ENCODE assay signal across 8 cellular contexts in genomic region chr1:229270547-229271447, GRCh38. TPM values are rescaled to one million over a fixed set of nuclear protein-coding genes. Genes with fewer than 3 reads are reported as not detected.
DNase-seq lines count a peak whose midpoint lies in the region; ATAC-seq and TF ChIP-seq lines count a peak whose summit lies in the region.

RAB4A (plus strand) TSS chr1:229271111; CDS start chr1:229271340, 229 bp downstream.

- peak within 1 kb of the TSS; percentile 30 for H3K9ac ChIP-seq in neural progenitor cell
- peak within 1 kb of the TSS; percentile 48 to 88 for H3K9ac ChIP-seq in stomach smooth muscle (ENCODE audit: low read length in 2 of 2)

- H4K20me1 ChIP-seq in neural progenitor cell (ENCODE audit: low read depth) = peaks cover 36% of the 10 kb centered on the region

- no peaks in the 10 kb centered on the region for H3K9me3 ChIP-seq in neural progenitor cell (ENCODE audit: low read depth)
- peaks cover 0 to 4% of the 10 kb centered on the region in 2 donors for H3K9me3 ChIP-seq in stomach smooth muscle (ENCODE audit: control insufficient read depth in 2 of 2, low read length in 2 of 2)

- peak within 1 kb of the TSS; percentile 82 for H3K4me2 ChIP-seq in neural progenitor cell

- H3F3A ChIP-seq in neural progenitor cell (ENCODE audit: low read depth) = peaks cover 33% of the 10 kb centered on the region

- H3K4me3 ChIP-seq in foreskin fibroblast (ENCODE audit: low read depth in 1 of 2, low read length in 2 of 2) = peak within 1 kb of the TSS; percentile 72 to 77
- H3K4me3 ChIP-seq in neural progenitor cell = peak within 1 kb of the TSS; percentile 72
- peak within 1 kb of the TSS; percentile 74 to 83 for H3K4me3 ChIP-seq in stomach smooth muscle (ENCODE audit: low read length in 2 of 2)

- H3K4me1 Mint-ChIP-seq in IgD-negative memory B cell (peaks cover 23% of the 10 kb centered on the region in 3 donors), neural progenitor cell (peaks cover 17% of the 10 kb centered on the region)

- peak within 1 kb of the TSS; percentile 54 for H2AFZ ChIP-seq in neural progenitor cell (replicated peaks)

- DNase-seq in DMS153 (lab: John Stamatoyannopoulos, UW) (peak; percentile 88), SHP77 treated with DMSO at 0.1 percent for 48 hours (lab: John Stamatoyannopoulos, UW) (peak; percentile 67), foreskin fibroblast (peak; percentile 86 to 95), neural progenitor cell (ENCODE audit: low spot score) (peak; percentile 94)
- DNase-seq in activated gamma-delta T cell treated with anti-CD3 and anti-CD28 coated beads, Interleukin-2, amount 50 U/mL, for 16 hours (ENCODE audit: low read depth) = peak; percentile 58

- H3K27ac ChIP-seq in neural progenitor cell = no peak within 1 kb of the TSS
- H3K27ac ChIP-seq in stomach smooth muscle (ENCODE audit: low read length) = peak within 1 kb of the TSS; percentile 70

- H3K9me3 Mint-ChIP-seq in IgD-negative memory B cell (peaks cover 0 to 8% (median 3%) of the 10 kb centered on the region in 3 donors), neural progenitor cell (peaks cover 12% of the 10 kb centered on the region)

- H3K4me3 Mint-ChIP-seq in IgD-negative memory B cell (peak within 1 kb of the TSS; percentile 92 to 98 (median 96)), neural progenitor cell (peak within 1 kb of the TSS; percentile 99)

- H3K36me3 ChIP-seq in neural progenitor cell (no peaks in the 10 kb centered on the region), stomach smooth muscle (ENCODE audit: control insufficient read depth in 2 of 2, insufficient read depth in 2 of 2, low read length in 2 of 2) (no peaks in the 10 kb centered on the region)

- H3K27ac Mint-ChIP-seq in IgD-negative memory B cell (peak within 1 kb of the TSS; percentile 85 to 87 (median 86)), neural progenitor cell (peak within 1 kb of the TSS; percentile 87)

- H3K36me3 Mint-ChIP-seq in IgD-negative memory B cell (peaks cover 3% of the 10 kb centered on the region), neural progenitor cell (peaks cover 13% of the 10 kb centered on the region)

- H3K27me3 Mint-ChIP-seq in IgD-negative memory B cell (no peaks in the 10 kb centered on the region), neural progenitor cell (ENCODE audit: insufficient read depth, low read depth) (peaks cover 4% of the 10 kb centered on the region)

- ATAC-seq in GM21528 (IDR thresholded peaks at IDR 0.05; ENCODE audit: low FRiP score, unreplicated experiment) = peak; percentile 88

- peaks cover 41% of the 10 kb centered on the region for H3K79me2 ChIP-seq in neural progenitor cell (ENCODE audit: low read depth)

- TF ChIP-seq CTCF in foreskin fibroblast (IDR thresholded peaks at IDR 0.05; ENCODE audit: low read depth, low read length) (no peak), neural progenitor cell (IDR thresholded peaks at IDR 0.05) (no peak)

- H3K27me3 ChIP-seq in neural progenitor cell = peaks cover 16% of the 10 kb centered on the region
- no peaks in the 10 kb centered on the region for H3K27me3 ChIP-seq in stomach smooth muscle (ENCODE audit: control insufficient read depth in 1 of 2, insufficient read depth in 2 of 2, low read length in 2 of 2)

- H3K4me1 ChIP-seq in neural progenitor cell (peaks cover 14% of the 10 kb centered on the region), stomach smooth muscle (ENCODE audit: control insufficient read depth, insufficient read depth, low read length) (peaks cover 20% of the 10 kb centered on the region)

RNA-seq across cellular contexts. Expression of gene RAB4A, which starts in this region (rescaled TPM):
- 37.8 TPM for polyA plus RNA-seq in IgD-negative memory B cell
- total RNA-seq in neural progenitor cell (ENCODE audit: low replicate concordance) = 44.1 and 48.3 TPM in 2 replicates
